Comparison of ENCODE assay signal across 12 cellular contexts in genomic region chr3:194250104-194251002, GRCh38.
A peak's percentile ranks its signal among the peaks of the same experiment; 100 is the strongest.
DNase-seq lines count a peak whose midpoint lies in the region; ATAC-seq and TF ChIP-seq lines count a peak whose summit lies in the region.
"Had no signal": no experiment of that assay in that cellular context is flagged by ENCODE, and none has a peak within 500 bp of the region (broad histone marks: within the 10 kb centered on the region; RNA-seq: fewer than 3 reads in every experiment).

No MANE protein-coding gene starts in this region.

- peaks cover 19% of the 10 kb centered on the region for H3K4me1 Mint-ChIP-seq in chondrocyte (ENCODE audit: low read depth)

- in situ Hi-C loops in brain microvascular endothelial cell (cut with HindIII; ENCODE audit: low pct_ligation_motif_present, low sequenced_read_pairs), result no loop called here

- peak; percentile 88 for ATAC-seq in Right ventricle myocardium superior (ENCODE audit: poor library complexity)

- no peaks in the 10 kb centered on the region for H3K9me3 Mint-ChIP-seq in chondrocyte (ENCODE audit: low read depth)
- H3K9me3 Mint-ChIP-seq: activated T-cell treated with anti-CD3 and anti-CD28 coated beads, Interleukin-2, amount 50 U/mL, for 24 hours had no signal

- H3K4me3 ChIP-seq in brain microvascular endothelial cell (ENCODE audit: low read depth, low read length), result no peak overlapping the region

- DNase-seq in EH (ENCODE audit: low read depth) (peak; percentile 52), Right ventricle myocardium superior (peak; percentile 91), retina (peak; percentile 65), HPDE6-E6E7 (ENCODE audit: extremely low spot score) (no peak), brain microvascular endothelial cell (no peak), chondrocyte (ENCODE audit: low spot score) (no peak), substantia nigra (lab: John Stamatoyannopoulos, UW) (no peak)
- DNase-seq: activated T-cell treated with anti-CD3 and anti-CD28 coated beads, Interleukin-2, amount 50 U/mL, for 24 hours; dorsolateral prefrontal cortex; EL; kidney glomerular epithelial cell had no signal

- H3K27ac ChIP-seq in brain microvascular endothelial cell, result no peak overlapping the region
- H3K27ac ChIP-seq in substantia nigra (ENCODE audit: low read depth, low read length, poor library complexity, severe bottlenecking), result no peak overlapping the region
- H3K27ac ChIP-seq: dorsolateral prefrontal cortex had no signal

- H3K36me3 ChIP-seq in brain microvascular endothelial cell (replicated peaks), result no peaks in the 10 kb centered on the region

- H3K27me3 ChIP-seq in brain microvascular endothelial cell (replicated peaks), result peaks cover 66% of the 10 kb centered on the region

- H3K36me3 Mint-ChIP-seq in chondrocyte (ENCODE audit: low read depth), result peaks cover 8% of the 10 kb centered on the region

- peaks cover 59% of the 10 kb centered on the region for H3K27me3 Mint-ChIP-seq in chondrocyte (ENCODE audit: low read depth)
- H3K27me3 Mint-ChIP-seq: activated T-cell treated with anti-CD3 and anti-CD28 coated beads, Interleukin-2, amount 50 U/mL, for 24 hours had no signal

- TF ChIP-seq CTCF in brain microvascular endothelial cell (IDR thresholded peaks at IDR 0.05; ENCODE audit: low read depth, low read length, missing control alignments), result no peak
- TF ChIP-seq CTCF in chondrocyte (IDR thresholded peaks at IDR 0.05), result no peak

- no peak overlapping the region for H3K27ac Mint-ChIP-seq in chondrocyte (ENCODE audit: unreplicated experiment)
- H3K27ac Mint-ChIP-seq: activated T-cell treated with anti-CD3 and anti-CD28 coated beads, Interleukin-2, amount 50 U/mL, for 24 hours had no signal

- no peak overlapping the region for H3K4me3 Mint-ChIP-seq in chondrocyte (ENCODE audit: unreplicated experiment)
- H3K4me3 Mint-ChIP-seq: activated T-cell treated with anti-CD3 and anti-CD28 coated beads, Interleukin-2, amount 50 U/mL, for 24 hours had no signal

- intact Hi-C loops in Right ventricle myocardium superior (cut with DNase I), result loop anchor here (5.0 kb wide), 1 partner anchor 108 kb away; no protein-coding TSS in a partner anchor

TF ChIP-seq in PFSK-1, 5 proteins besides CTCF, POLR2A, EP300 and RAD21:
- TF ChIP-seq SIN3A (IDR thresholded peaks at IDR 0.05; ENCODE audit: borderline replicate concordance, insufficient read depth, low read length), result peak; percentile 36; the same call in 1 of the 2 replicates
- peak; percentile 46; the same call in 1 of the 2 replicates for TF ChIP-seq POLR2AphosphoS5 (IDR thresholded peaks at IDR 0.05; ENCODE audit: low read depth, low read length)
- TF ChIP-seq TAF1 (IDR thresholded peaks at IDR 0.05; ENCODE audit: borderline replicate concordance, insufficient read depth, low read length), result no peak

Comparison
In these comparisons a context has a peak if more than half of its experiments do, and no peak if none do; other contexts are left out.
1. DNase-seq: peak in EH (single experiment), Right ventricle myocardium superior (single experiment) and retina (single experiment); none in HPDE6-E6E7 (single experiment), brain microvascular endothelial cell (single experiment), chondrocyte (single experiment) and substantia nigra (0 of 49).